23 cellular contexts compared by ENCODE assay signal in genomic region chr18:26535630-26536029, GRCh38.
"Had no signal": no experiment of that assay in that cellular context is flagged by ENCODE, and none has a peak within 500 bp of the region (broad histone marks: within the 10 kb centered on the region; RNA-seq: fewer than 3 reads in every experiment).

No MANE protein-coding gene starts in this region.

- H3K9ac ChIP-seq: neural progenitor cell had no signal

- H3K4me3 Mint-ChIP-seq: activated CD4-positive, alpha-beta T cell treated with anti-CD3 and anti-CD28 coated beads, Interleukin-2, amount 10 ng/mL, durations not matched to agents 24 days and 14 days; activated CD8-positive, alpha-beta T cell treated with anti-CD3 and anti-CD28 coated beads, Interleukin-2, amount 10 ng/mL, durations not matched to agents 7 days and 5 days; activated naive CD8-positive, alpha-beta T cell treated with anti-CD3 and anti-CD28 coated beads for 36 hours; activated T-helper 17 cell treated with anti-CD3 and anti-CD28 coated beads, Interleukin-2, amount 50 U/mL, for 72 hours; naive thymus-derived CD8-positive, alpha-beta T cell; neural progenitor cell; T-helper 17 cell had no signal

- H3K36me3 Mint-ChIP-seq: activated naive CD8-positive, alpha-beta T cell treated with anti-CD3 and anti-CD28 coated beads for 36 hours; naive thymus-derived CD8-positive, alpha-beta T cell; neural progenitor cell had no signal

- H3K9me3 ChIP-seq: colonic mucosa, esophagus squamous epithelium, gastroesophageal sphincter, heart left ventricle, lower lobe of right lung, sigmoid colon, upper lobe of right lung had no signal

- FAIRE-seq: bronchial epithelial cell, kidney had no signal

- H2AFZ ChIP-seq: neural progenitor cell had no signal

- DNase-seq: activated CD4-positive, alpha-beta T cell treated with anti-CD3 and anti-CD28 coated beads, Interleukin-2, amount 10 ng/mL, durations not matched to agents 24 days and 14 days; activated CD8-positive, alpha-beta T cell treated with anti-CD3 and anti-CD28 coated beads, Interleukin-2, amount 10 ng/mL, durations not matched to agents 7 days and 5 days; activated naive CD4-positive, alpha-beta T cell treated with Interleukin-2 at 50 U/mL for 16 hours; activated naive CD8-positive, alpha-beta T cell treated with anti-CD3 and anti-CD28 coated beads for 36 hours; activated T-cell treated with anti-CD3 and anti-CD28 coated beads, Interleukin-2, amount 50 U/mL, for 1 hour; colonic mucosa; dorsolateral prefrontal cortex; esophagus squamous epithelium; heart left ventricle; kidney; lower lobe of right lung; naive thymus-derived CD8-positive, alpha-beta T cell; posterior cingulate gyrus; sigmoid colon; stimulated activated CD4-positive, alpha-beta T cell treated with anti-CD3 and anti-CD28 coated beads, Interleukin-2, amount 100 ng/mL, for 48 hours; stimulated activated naive CD4-positive, alpha-beta T cell treated with Interleukin-2 at 50 U/mL for 16 hours; SW 1271; T-helper 17 cell; upper lobe of right lung had no signal

- H3K4me3 ChIP-seq: colonic mucosa, dorsolateral prefrontal cortex, esophagus squamous epithelium, gastroesophageal sphincter, heart left ventricle, lower lobe of right lung, neural progenitor cell, sigmoid colon, upper lobe of right lung had no signal

- ATAC-seq: activated CD8-positive, alpha-beta T cell treated with anti-CD3 and anti-CD28 coated beads, Interleukin-2, amount 10 ng/mL, durations not matched to agents 7 days and 5 days; gastroesophageal sphincter; heart left ventricle; lower lobe of right lung; naive thymus-derived CD8-positive, alpha-beta T cell; T-helper 17 cell; upper lobe of right lung had no signal

- H3K27ac Mint-ChIP-seq: activated CD4-positive, alpha-beta T cell treated with anti-CD3 and anti-CD28 coated beads, Interleukin-2, amount 10 ng/mL, durations not matched to agents 24 days and 14 days; activated CD8-positive, alpha-beta T cell treated with anti-CD3 and anti-CD28 coated beads, Interleukin-2, amount 10 ng/mL, durations not matched to agents 7 days and 5 days; activated naive CD8-positive, alpha-beta T cell treated with anti-CD3 and anti-CD28 coated beads for 36 hours; activated T-helper 17 cell treated with anti-CD3 and anti-CD28 coated beads, Interleukin-2, amount 50 U/mL, for 72 hours; naive thymus-derived CD8-positive, alpha-beta T cell; neural progenitor cell; T-helper 17 cell had no signal

- H3K9me3 Mint-ChIP-seq: activated CD4-positive, alpha-beta T cell treated with anti-CD3 and anti-CD28 coated beads, Interleukin-2, amount 10 ng/mL, durations not matched to agents 24 days and 14 days; activated naive CD8-positive, alpha-beta T cell treated with anti-CD3 and anti-CD28 coated beads for 36 hours; activated T-helper 17 cell treated with anti-CD3 and anti-CD28 coated beads, Interleukin-2, amount 50 U/mL, for 72 hours; naive thymus-derived CD8-positive, alpha-beta T cell; neural progenitor cell had no signal

- H3K27ac ChIP-seq: colonic mucosa, dorsolateral prefrontal cortex, esophagus squamous epithelium, gastroesophageal sphincter, heart left ventricle, lower lobe of right lung, neural progenitor cell, sigmoid colon, upper lobe of right lung had no signal

- H3K4me2 ChIP-seq: neural progenitor cell had no signal

- H3K4me1 ChIP-seq: colonic mucosa, gastroesophageal sphincter, lower lobe of right lung, upper lobe of right lung had no signal

- H3K27me3 ChIP-seq: colonic mucosa, dorsolateral prefrontal cortex, esophagus squamous epithelium, gastroesophageal sphincter, heart left ventricle, neural progenitor cell, sigmoid colon, upper lobe of right lung had no signal

- H3K36me3 ChIP-seq: colonic mucosa, esophagus squamous epithelium, gastroesophageal sphincter, heart left ventricle, lower lobe of right lung, neural progenitor cell, sigmoid colon, upper lobe of right lung had no signal

- H3K27me3 Mint-ChIP-seq: activated CD4-positive, alpha-beta T cell treated with anti-CD3 and anti-CD28 coated beads, Interleukin-2, amount 10 ng/mL, durations not matched to agents 24 days and 14 days; activated naive CD8-positive, alpha-beta T cell treated with anti-CD3 and anti-CD28 coated beads for 36 hours; activated T-helper 17 cell treated with anti-CD3 and anti-CD28 coated beads, Interleukin-2, amount 50 U/mL, for 72 hours; naive thymus-derived CD8-positive, alpha-beta T cell; T-helper 17 cell had no signal
